Comparison of ENCODE assay signal across 15 cellular contexts in genomic region chr15:72086920-72087648, GRCh38. TPM values are rescaled to one million over a fixed set of nuclear protein-coding genes. Genes with fewer than 3 reads are reported as not detected.
DNase-seq lines count a peak whose midpoint lies in the region; ATAC-seq and TF ChIP-seq lines count a peak whose summit lies in the region.
"Had no signal": no experiment of that assay in that cellular context is flagged by ENCODE, and none has a peak within 500 bp of the region (broad histone marks: within the 10 kb centered on the region; RNA-seq: fewer than 3 reads in every experiment).

No MANE protein-coding gene starts in this region.

- DNase-seq in DMS53 (lab: John Stamatoyannopoulos, UW) = peak; percentile 1
- DNase-seq in DMS53 treated with DMSO at 0.1 percent for 48 hours (lab: John Stamatoyannopoulos, UW; ENCODE audit: unreplicated experiment) = no peak
- DNase-seq in DMS79 (lab: John Stamatoyannopoulos, UW) = peak; percentile 30
- peak; percentile 48 to 51 for DNase-seq in left lung
- peak; percentile 87 to 88 for DNase-seq in thyroid gland
- DNase-seq in SKM-1 (lab: John Stamatoyannopoulos, UW; ENCODE audit: unreplicated experiment) = no peak
- DNase-seq in GM19240 (ENCODE audit: insufficient read length, low spot score) = no peak
- DNase-seq in activated T-cell treated with anti-CD3 and anti-CD28 coated beads, Interleukin-2, amount 50 U/mL, for 24 hours = no peak
- DNase-seq: AML-193, DND-41, GDM1, GOT3, H9 had no signal

- H3K4me1 ChIP-seq in left lung (no peaks in the 10 kb centered on the region), thyroid gland (peaks cover 28 to 44% of the 10 kb centered on the region in 2 donors)
- H3K4me1 ChIP-seq: BLaER1 had no signal

- WGBS in thyroid gland, 2 donors = 62 to 63% methylated on average over 9 of the region's 9 CpGs

- H3K9me3 ChIP-seq in left lung = no peaks in the 10 kb centered on the region
- no peaks in the 10 kb centered on the region for H3K9me3 ChIP-seq in thyroid gland

- ATAC-seq in left lung = peak; percentile 88

- intact Hi-C loops in left lung (cut with DNase I) (no loop called here), thyroid gland (cut with DNase I) (no loop called here)

- TF ChIP-seq CTCF in left lung (IDR thresholded peaks at IDR 0.05) (no peak), thyroid gland (IDR thresholded peaks at IDR 0.05) (no peak)

- H3K9me3 Mint-ChIP-seq in activated T-cell treated with anti-CD3 and anti-CD28 coated beads, Interleukin-2, amount 50 U/mL, for 24 hours = peaks cover 16% of the 10 kb centered on the region

- no peak overlapping the region for H3K27ac ChIP-seq in left lung
- H3K27ac ChIP-seq in thyroid gland = peak overlapping the region; percentile 30 to 40 (median 32)
- H3K27ac ChIP-seq: 22Rv1, BLaER1 had no signal

- H3K36me3 ChIP-seq in left lung (no peaks in the 10 kb centered on the region), thyroid gland (no peaks in the 10 kb centered on the region)

- no peak overlapping the region for H3K27ac Mint-ChIP-seq in activated T-cell treated with anti-CD3 and anti-CD28 coated beads, Interleukin-2, amount 50 U/mL, for 24 hours
- H3K27ac Mint-ChIP-seq: H9 had no signal

- H3K4me3 ChIP-seq in left lung (no peak overlapping the region), thyroid gland (replicated peaks in 1 of 3) (no peak overlapping the region)
- H3K4me3 ChIP-seq: BLaER1 had no signal

- H3K27me3 ChIP-seq in left lung = no peaks in the 10 kb centered on the region
- H3K27me3 ChIP-seq in thyroid gland = no peaks in the 10 kb centered on the region
- H3K27me3 ChIP-seq: BLaER1 had no signal

- no peaks in the 10 kb centered on the region for H3K27me3 Mint-ChIP-seq in activated T-cell treated with anti-CD3 and anti-CD28 coated beads, Interleukin-2, amount 50 U/mL, for 24 hours

- H3K36me3 Mint-ChIP-seq in activated T-cell treated with anti-CD3 and anti-CD28 coated beads, Interleukin-2, amount 50 U/mL, for 24 hours (ENCODE audit: low read depth) = peaks cover 21% of the 10 kb centered on the region

- no peaks in the 10 kb centered on the region for H3K4me1 Mint-ChIP-seq in activated T-cell treated with anti-CD3 and anti-CD28 coated beads, Interleukin-2, amount 50 U/mL, for 24 hours (ENCODE audit: low read depth)
- H3K4me1 Mint-ChIP-seq: H9 had no signal

- no peak for TF ChIP-seq POLR2A in thyroid gland (IDR thresholded peaks at IDR 0.05)

- H3K4me3 Mint-ChIP-seq in activated T-cell treated with anti-CD3 and anti-CD28 coated beads, Interleukin-2, amount 50 U/mL, for 24 hours = no peak overlapping the region
- H3K4me3 Mint-ChIP-seq: H9 had no signal

RNA-seq across cellular contexts. Expression of gene MYO9A, which starts 30.9 kb away (rescaled TPM):
- total RNA-seq in left lung (10 to 100 TPM; 63.5 to 67.4 TPM), thyroid gland (100 to 1,000 TPM in 3 of 4 donors, 10 to 100 TPM in 1; 88.5 to 183 (median 115) TPM)

RNA-seq across cellular contexts. Expression of gene SENP8, which starts 31.1 kb away (rescaled TPM):
- 1 to 10 TPM; 3.1 to 4.2 TPM for total RNA-seq in left lung
- 1 to 10 TPM; 5.1 to 6.7 (median 6.0) TPM for total RNA-seq in thyroid gland

Comparison
In these comparisons a context has a peak if more than half of its experiments do, and no peak if none do; other contexts are left out.
1. DNase-seq: peak in DMS53 (single experiment), DMS79 (single experiment), left lung (2 of 2) and thyroid gland (2 of 2); none in DMS53 treated with DMSO at 0.1 percent for 48 hours (single experiment), SKM-1 (single experiment), GM19240 (single experiment) and activated T-cell treated with anti-CD3 and anti-CD28 coated beads, Interleukin-2, amount 50 U/mL, for 24 hours (single experiment).
2. H3K27ac ChIP-seq: peak in thyroid gland (3 of 3); none in left lung (0 of 2).